ENCODE assay signal across 9 cellular contexts in genomic region chr1:64960731-64961130, GRCh38. TPM values are rescaled to one million over a fixed set of nuclear protein-coding genes. Genes with fewer than 3 reads are reported as not detected.
DNase-seq lines count a peak whose midpoint lies in the region; ATAC-seq lines count a peak whose summit lies in the region.
"Had no signal": no experiment of that assay in that cellular context is flagged by ENCODE, and none has a peak within 500 bp of the region (broad histone marks: within the 10 kb centered on the region; RNA-seq: fewer than 3 reads in every experiment).

No MANE protein-coding gene starts in this region.

- peak; percentile 76 for ATAC-seq in GM18517 (IDR thresholded peaks at IDR 0.05; ENCODE audit: unreplicated experiment)
- ATAC-seq in GM21526 (IDR thresholded peaks at IDR 0.05; ENCODE audit: low FRiP score, unreplicated experiment), result peak; percentile 51
- ATAC-seq in HG03354 (IDR thresholded peaks at IDR 0.05; ENCODE audit: poor library complexity, severe bottlenecking, unreplicated experiment), result peak; percentile 68

- DNase-seq in germinal center (ENCODE audit: low spot score) (peak; percentile 16), LoVo (ENCODE audit: low spot score) (no peak), NCI-H2171 treated with DMSO at 0.1 percent for 48 hours (lab: John Stamatoyannopoulos, UW) (no peak), OCI-M2 (lab: John Stamatoyannopoulos, UW; ENCODE audit: unreplicated experiment) (no peak), dermis blood vessel endothelial cell (no peak)
- DNase-seq: central memory CD4-positive, alpha-beta T cell had no signal

RNA-seq across cellular contexts. Expression of gene JAK1, which starts 5.6 kb away (rescaled TPM):
- total RNA-seq in dermis blood vessel endothelial cell, result 254 and 314 TPM in 2 replicates
